Comparison of ENCODE assay signal across 9 cellular contexts in genomic region chr3:171376125-171376947, GRCh38.
DNase-seq lines count a peak whose midpoint lies in the region; ATAC-seq, FAIRE-seq and TF ChIP-seq lines count a peak whose summit lies in the region.
"Had no signal": no experiment of that assay in that cellular context is flagged by ENCODE, and none has a peak within 500 bp of the region (broad histone marks: within the 10 kb centered on the region; RNA-seq: fewer than 3 reads in every experiment).

No MANE protein-coding gene starts in this region.

- H3K79me2 ChIP-seq in hepatocyte = peaks cover 37% of the 10 kb centered on the region

- H3K9me2 ChIP-seq in hepatocyte (replicated peaks; ENCODE audit: insufficient read depth) = no peaks in the 10 kb centered on the region

- POLR2A ChIA-PET in activated CD4-positive, alpha-beta memory T cell treated with anti-CD3 and anti-CD28 coated beads for 36 hours (lab: Charles Lee) = no interaction called here
- POLR2A ChIA-PET in activated CD4-positive, alpha-beta memory T cell treated with anti-CD3 and anti-CD28 coated beads, Interleukin-2, amount 10 ng/mL, durations not matched to agents 7 days and 5 days (lab: Charles Lee) = no interaction called here

- no peak overlapping the region for H2AFZ ChIP-seq in hepatocyte

- H3K27me3 Mint-ChIP-seq in activated CD4-positive, alpha-beta memory T cell treated with anti-CD3 and anti-CD28 coated beads for 36 hours = no peaks in the 10 kb centered on the region
- no peaks in the 10 kb centered on the region for H3K27me3 Mint-ChIP-seq in activated CD4-positive, alpha-beta memory T cell treated with anti-CD3 and anti-CD28 coated beads, Interleukin-2, amount 10 ng/mL, durations not matched to agents 7 days and 5 days
- H3K27me3 Mint-ChIP-seq in activated T-helper 17 cell treated with anti-CD3 and anti-CD28 coated beads, Interleukin-2, amount 50 U/mL, for 72 hours = no peaks in the 10 kb centered on the region

- no peaks in the 10 kb centered on the region for H3K9me3 Mint-ChIP-seq in activated CD4-positive, alpha-beta memory T cell treated with anti-CD3 and anti-CD28 coated beads for 36 hours
- no peaks in the 10 kb centered on the region for H3K9me3 Mint-ChIP-seq in activated CD4-positive, alpha-beta memory T cell treated with anti-CD3 and anti-CD28 coated beads, Interleukin-2, amount 10 ng/mL, durations not matched to agents 7 days and 5 days
- H3K9me3 Mint-ChIP-seq in activated T-helper 17 cell treated with anti-CD3 and anti-CD28 coated beads, Interleukin-2, amount 50 U/mL, for 72 hours = no peaks in the 10 kb centered on the region

- WGBS in hepatocyte (ENCODE audit: low lambda C conversion rate, missing lambda C conversion rate) = 73% methylated on average over 4 of the region's 4 CpGs

- H3K4me3 Mint-ChIP-seq in activated CD4-positive, alpha-beta memory T cell treated with anti-CD3 and anti-CD28 coated beads for 36 hours = no peak overlapping the region
- H3K4me3 Mint-ChIP-seq in activated CD4-positive, alpha-beta memory T cell treated with anti-CD3 and anti-CD28 coated beads, Interleukin-2, amount 10 ng/mL, durations not matched to agents 7 days and 5 days = no peak overlapping the region
- H3K4me3 Mint-ChIP-seq in activated T-helper 17 cell treated with anti-CD3 and anti-CD28 coated beads, Interleukin-2, amount 50 U/mL, for 72 hours = no peak overlapping the region

- H3K36me3 Mint-ChIP-seq in activated CD4-positive, alpha-beta memory T cell treated with anti-CD3 and anti-CD28 coated beads for 36 hours = no peaks in the 10 kb centered on the region
- H3K36me3 Mint-ChIP-seq in activated CD4-positive, alpha-beta memory T cell treated with anti-CD3 and anti-CD28 coated beads, Interleukin-2, amount 10 ng/mL, durations not matched to agents 7 days and 5 days (ENCODE audit: low read depth) = no peaks in the 10 kb centered on the region
- H3K36me3 Mint-ChIP-seq in activated T-helper 17 cell treated with anti-CD3 and anti-CD28 coated beads, Interleukin-2, amount 50 U/mL, for 72 hours (ENCODE audit: low read depth) = no peaks in the 10 kb centered on the region

- peaks cover 14% of the 10 kb centered on the region for H3K4me1 ChIP-seq in hepatocyte (ENCODE audit: insufficient read depth)

- H4K20me1 ChIP-seq in hepatocyte (ENCODE audit: insufficient read depth, poor library complexity, severe bottlenecking) = no peaks in the 10 kb centered on the region

- no peak for TF ChIP-seq POLR2A in GM12891 (IDR thresholded peaks at IDR 0.05; ENCODE audit: low read depth, low read length)

- no peak overlapping the region for H3K4me3 ChIP-seq in hepatocyte

- peaks cover 41% of the 10 kb centered on the region for H3K4me1 Mint-ChIP-seq in activated CD4-positive, alpha-beta memory T cell treated with anti-CD3 and anti-CD28 coated beads for 36 hours (ENCODE audit: low read depth)
- H3K4me1 Mint-ChIP-seq in activated CD4-positive, alpha-beta memory T cell treated with anti-CD3 and anti-CD28 coated beads, Interleukin-2, amount 10 ng/mL, durations not matched to agents 7 days and 5 days = peaks cover 19% of the 10 kb centered on the region
- peaks cover 19% of the 10 kb centered on the region for H3K4me1 Mint-ChIP-seq in activated T-helper 17 cell treated with anti-CD3 and anti-CD28 coated beads, Interleukin-2, amount 50 U/mL, for 72 hours

- FAIRE-seq in GM12891 (lab: Jason Lieb, UNC) = no peak
- FAIRE-seq: endometrium had no signal

- no peaks in the 10 kb centered on the region for H3K27me3 ChIP-seq in hepatocyte

- intact Hi-C loops in activated CD4-positive, alpha-beta memory T cell treated with anti-CD3 and anti-CD28 coated beads for 36 hours (cut with micrococcal nuclease) = no loop called here

- no peak for TF ChIP-seq CTCF in hepatocyte (IDR thresholded peaks at IDR 0.05; ENCODE audit: poor library complexity)

- peak overlapping the region; percentile 61 for H3K27ac ChIP-seq in hepatocyte
- peak overlapping the region; percentile 39 for H3K27ac ChIP-seq in substantia nigra (ENCODE audit: low read depth, low read length, poor library complexity, severe bottlenecking)

- CTCF ChIA-PET in activated CD4-positive, alpha-beta memory T cell treated with anti-CD3 and anti-CD28 coated beads for 36 hours (lab: Charles Lee) = no interaction called here
- CTCF ChIA-PET in activated CD4-positive, alpha-beta memory T cell treated with anti-CD3 and anti-CD28 coated beads, Interleukin-2, amount 10 ng/mL, durations not matched to agents 7 days and 5 days (lab: Charles Lee) = no interaction called here

- no peak for DNase-seq in activated CD4-positive, alpha-beta memory T cell treated with anti-CD3 and anti-CD28 coated beads for 36 hours
- no peak for DNase-seq in activated CD4-positive, alpha-beta memory T cell treated with anti-CD3 and anti-CD28 coated beads, Interleukin-2, amount 10 ng/mL, durations not matched to agents 7 days and 5 days
- DNase-seq in hepatocyte (ENCODE audit: low spot score) = no peak
- DNase-seq in substantia nigra (lab: John Stamatoyannopoulos, UW) = no peak
- no peak for DNase-seq in NCI-H510A treated with DMSO at 0.1 percent for 48 hours (lab: John Stamatoyannopoulos, UW)
- DNase-seq in NCI-H1417 (lab: John Stamatoyannopoulos, UW) = no peak
- no peak for DNase-seq in GM12891 (ENCODE audit: insufficient read length, low spot score)

- no peak overlapping the region for H3K4me2 ChIP-seq in hepatocyte

- H3K36me3 ChIP-seq in hepatocyte (replicated peaks; ENCODE audit: insufficient read depth, low read depth) = no peaks in the 10 kb centered on the region

- peak; percentile 68 for ATAC-seq in activated T-helper 17 cell treated with anti-CD3 and anti-CD28 coated beads, Interleukin-2, amount 50 U/mL, for 72 hours (replicated peaks)

- H3K27ac Mint-ChIP-seq in activated CD4-positive, alpha-beta memory T cell treated with anti-CD3 and anti-CD28 coated beads for 36 hours = peak overlapping the region; percentile 13
- no peak overlapping the region for H3K27ac Mint-ChIP-seq in activated CD4-positive, alpha-beta memory T cell treated with anti-CD3 and anti-CD28 coated beads, Interleukin-2, amount 10 ng/mL, durations not matched to agents 7 days and 5 days
- peak overlapping the region; percentile 58 for H3K27ac Mint-ChIP-seq in activated T-helper 17 cell treated with anti-CD3 and anti-CD28 coated beads, Interleukin-2, amount 50 U/mL, for 72 hours

- no peaks in the 10 kb centered on the region for H3K9me3 ChIP-seq in hepatocyte (ENCODE audit: low read depth)

TF ChIP-seq in GM12891, 5 proteins besides CTCF, POLR2A, EP300 and RAD21:
- TF ChIP-seq PAX5 (IDR thresholded peaks at IDR 0.05; ENCODE audit: insufficient read depth, low read length, severe bottlenecking) (no peak), SPI1 (IDR thresholded peaks at IDR 0.05; ENCODE audit: low read depth, low read length) (no peak), POLR2AphosphoS5 (IDR thresholded peaks at IDR 0.05; ENCODE audit: low read depth, low read length) (no peak), TAF1 (IDR thresholded peaks at IDR 0.05; ENCODE audit: low read depth, low read length) (no peak), POU2F2 (IDR thresholded peaks at IDR 0.05; ENCODE audit: low read depth, low read length) (no peak)
